10 cellular contexts compared by ENCODE assay signal in the genomic region with DNA sequence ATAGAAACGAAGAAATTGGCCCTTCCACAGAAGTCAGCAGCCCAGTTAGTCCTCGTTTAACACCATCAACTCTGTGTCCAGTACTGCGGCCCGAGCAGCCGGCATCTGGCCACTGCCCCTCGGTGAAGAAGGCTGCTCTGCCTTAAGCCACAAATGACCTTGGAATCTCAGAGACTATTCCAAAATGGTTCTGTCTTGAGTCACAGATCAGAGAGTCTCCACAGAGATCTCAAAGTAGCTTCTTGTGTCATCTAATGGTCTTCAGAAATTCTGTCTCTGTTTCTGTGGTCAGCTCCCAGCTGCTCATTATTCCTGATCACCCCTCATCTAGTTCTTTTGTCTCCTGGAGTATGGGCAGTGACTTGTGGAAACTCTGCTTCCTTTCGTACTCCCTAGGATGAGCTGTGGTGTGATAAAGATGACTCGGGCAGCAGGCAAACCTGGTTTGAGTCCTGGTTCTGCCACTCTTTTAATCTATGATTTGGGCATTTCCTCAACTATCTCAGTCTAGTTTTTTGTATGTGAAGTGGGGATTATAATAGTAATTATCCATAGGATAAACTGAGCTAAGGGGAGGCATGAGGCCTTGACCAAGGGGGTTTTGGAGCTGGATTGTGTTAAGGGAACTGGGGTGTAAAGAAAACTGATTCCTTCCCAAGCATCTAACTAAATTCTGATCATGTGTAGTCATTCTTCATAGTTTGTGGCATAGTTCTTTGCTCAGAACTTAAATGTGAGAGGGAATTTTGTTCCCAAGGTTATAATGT. TPM values are rescaled to one million over a fixed set of nuclear protein-coding genes. Genes with fewer than 3 reads are reported as not detected.
DNase-seq lines count a peak whose midpoint lies in the region; ATAC-seq and TF ChIP-seq lines count a peak whose summit lies in the region.
"Had no signal": no experiment of that assay in that cellular context is flagged by ENCODE, and none has a peak within 500 bp of the region (broad histone marks: within the 10 kb centered on the region; RNA-seq: fewer than 3 reads in every experiment).

No MANE protein-coding gene starts in this region.

- H3K4me3 ChIP-seq in WI38 (ENCODE audit: low read depth, low read length) (peak overlapping the region; percentile 8; the same call in 1 of the 2 replicates), gastrocnemius medialis (no peak overlapping the region)

- H3K36me3 Mint-ChIP-seq in CD14-positive monocyte (peaks cover 25 to 38% of the 10 kb centered on the region in 2 donors), Calu3 (ENCODE audit: insufficient read depth, unreplicated experiment) (no peaks in the 10 kb centered on the region)
- peaks cover 36% of the 10 kb centered on the region for H3K36me3 Mint-ChIP-seq in activated CD4-positive, alpha-beta T cell treated with anti-CD3 and anti-CD28 coated beads, Interleukin-2, amount 10 ng/mL, durations not matched to agents 24 days and 14 days (ENCODE audit: low read depth)

- no TSS peak for BruUV-seq in Calu3 (replicated peaks; lab: Mats Ljungman, UMichigan)

- H3K4me1 Mint-ChIP-seq in CD14-positive monocyte (peaks cover 56% of the 10 kb centered on the region), Calu3 (ENCODE audit: low read depth, unreplicated experiment) (no peaks in the 10 kb centered on the region)
- H3K4me1 Mint-ChIP-seq in activated CD4-positive, alpha-beta T cell treated with anti-CD3 and anti-CD28 coated beads, Interleukin-2, amount 10 ng/mL, durations not matched to agents 24 days and 14 days: peaks cover 43% of the 10 kb centered on the region

- H3K4me3 Mint-ChIP-seq in CD14-positive monocyte (no peak overlapping the region), Calu3 (ENCODE audit: low read depth, unreplicated experiment) (no peak overlapping the region)
- H3K4me3 Mint-ChIP-seq in activated CD4-positive, alpha-beta T cell treated with anti-CD3 and anti-CD28 coated beads, Interleukin-2, amount 10 ng/mL, durations not matched to agents 24 days and 14 days: no peak overlapping the region

- H3K36me3 ChIP-seq in gastrocnemius medialis: no peaks in the 10 kb centered on the region

- H3K27me3 Mint-ChIP-seq in CD14-positive monocyte (ENCODE audit: low read depth in 3 of 3) (no peaks in the 10 kb centered on the region), Calu3 (ENCODE audit: unreplicated experiment) (no peaks in the 10 kb centered on the region)
- no peaks in the 10 kb centered on the region for H3K27me3 Mint-ChIP-seq in activated CD4-positive, alpha-beta T cell treated with anti-CD3 and anti-CD28 coated beads, Interleukin-2, amount 10 ng/mL, durations not matched to agents 24 days and 14 days

- H3K27me3 ChIP-seq in gastrocnemius medialis: no peaks in the 10 kb centered on the region

- peak overlapping the region; percentile 64 to 78 (median 70) for H3K27ac ChIP-seq in gastrocnemius medialis

- TF ChIP-seq CTCF in CD14-positive monocyte (IDR thresholded peaks at IDR 0.05) (no peak), WI38 (IDR thresholded peaks at IDR 0.05; ENCODE audit: low read depth, low read length) (no peak), gastrocnemius medialis (IDR thresholded peaks at IDR 0.05 in 4 of 5, conservative IDR thresholded peaks at IDR 0.05 in 1 of 5) (no peak), Calu3 (IDR thresholded peaks at IDR 0.05; ENCODE audit: unreplicated experiment) (no peak)

- in situ Hi-C loops in gastrocnemius medialis (cut with MboI; ENCODE audit: low sequenced_read_pairs in 4 of 4): no loop called here

- intact Hi-C loops in CD14-positive monocyte (cut with micrococcal nuclease): no loop called here
- intact Hi-C loops in left ventricle myocardium superior (cut with micrococcal nuclease): no loop called here
- intact Hi-C loops in gastrocnemius medialis (cut with DNase I; ENCODE audit: low total_unique reads): loop anchor here (5.0 kb wide), 1 partner anchor 65 kb away; no protein-coding TSS in a partner anchor
- intact Hi-C loops in Calu3 (cut with micrococcal nuclease; ENCODE audit: unreplicated experiment): no loop called here
- intact Hi-C loops in activated CD4-positive, alpha-beta T cell treated with anti-CD3 and anti-CD28 coated beads, Interleukin-2, amount 10 ng/mL, durations not matched to agents 24 days and 14 days (cut with micrococcal nuclease): loop anchor here (2.0 kb wide), 1 partner anchor 14 kb away; no protein-coding TSS in a partner anchor

- no peaks in the 10 kb centered on the region for H3K9me3 ChIP-seq in gastrocnemius medialis

- ATAC-seq in left ventricle myocardium superior (peak; percentile 22), gastrocnemius medialis (peak; percentile 61 to 63)

- TF ChIP-seq POLR2A in gastrocnemius medialis (IDR thresholded peaks at IDR 0.05): no peak

- H3K9me3 Mint-ChIP-seq in CD14-positive monocyte: no peaks in the 10 kb centered on the region
- H3K9me3 Mint-ChIP-seq in Calu3 (ENCODE audit: low read depth, unreplicated experiment): no peaks in the 10 kb centered on the region
- no peaks in the 10 kb centered on the region for H3K9me3 Mint-ChIP-seq in activated CD4-positive, alpha-beta T cell treated with anti-CD3 and anti-CD28 coated beads, Interleukin-2, amount 10 ng/mL, durations not matched to agents 24 days and 14 days

- peaks cover 30 to 48% of the 10 kb centered on the region in 2 donors for H3K4me1 ChIP-seq in gastrocnemius medialis

- DNase-seq in CD14-positive monocyte (ENCODE audit: low spot score) (no peak), left ventricle myocardium superior (no peak), gastrocnemius medialis (peak in 1 of 2 donors; percentile 37), Calu3 (no peak), NCI-H2227 (lab: John Stamatoyannopoulos, UW; ENCODE audit: unreplicated experiment) (no peak), ecto neural progenitor cell (ENCODE audit: low spot score) (no peak)
- DNase-seq in activated CD4-positive, alpha-beta T cell treated with anti-CD3 and anti-CD28 coated beads, Interleukin-2, amount 10 ng/mL, durations not matched to agents 24 days and 14 days: no peak
- DNase-seq: activated CD4-positive, CD25-positive, alpha-beta regulatory T cell; cerebellar nuclear complex had no signal

- H3K27ac Mint-ChIP-seq in CD14-positive monocyte (peak overlapping the region in 6 of 7 donors; percentile 26 to 95 (median 86)), Calu3 (ENCODE audit: unreplicated experiment) (no peak overlapping the region)
- no peak overlapping the region for H3K27ac Mint-ChIP-seq in activated CD4-positive, alpha-beta T cell treated with anti-CD3 and anti-CD28 coated beads, Interleukin-2, amount 10 ng/mL, durations not matched to agents 24 days and 14 days

- CTCF ChIA-PET in Calu3 (lab: Charles Lee): no interaction called here

RNA-seq across cellular contexts. Expression of a gene that starts 22.6 kb away (rescaled TPM):
- 10 to 100 TPM in 1 of 2 donors, 1 to 10 TPM in 1; 6.0 to 12.2 TPM for polyA plus RNA-seq in CD14-positive monocyte
- total RNA-seq in left ventricle myocardium superior (29.8 TPM), gastrocnemius medialis (10 to 100 TPM; 20.7 to 41.4 (median 30.5) TPM), Calu3 (2022) (17.5 and 22.9 TPM in 2 replicates)
- total RNA-seq in activated CD4-positive, alpha-beta T cell treated with anti-CD3 and anti-CD28 coated beads, Interleukin-2, amount 10 ng/mL, durations not matched to agents 24 days and 14 days: 48.8 and 54.2 TPM in 2 replicates

Comparison
In these comparisons a context has a peak if more than half of its experiments do, and no peak if none do; other contexts are left out.
1. H3K27ac Mint-ChIP-seq: peak in CD14-positive monocyte (6 of 7); none in Calu3 (single experiment) and activated CD4-positive, alpha-beta T cell treated with anti-CD3 and anti-CD28 coated beads, Interleukin-2, amount 10 ng/mL, durations not matched to agents 24 days and 14 days (single experiment).
2. intact Hi-C loops: an anchor here in gastrocnemius medialis (5.0 kb wide) and activated CD4-positive, alpha-beta T cell treated with anti-CD3 and anti-CD28 coated beads, Interleukin-2, amount 10 ng/mL, durations not matched to agents 24 days and 14 days (2.0 kb wide); none called in CD14-positive monocyte, left ventricle myocardium superior and Calu3.